In genomic region chr3:155102329-155102728, GRCh38 we compare ENCODE assay signal across 1 cellular context.
TF ChIP-seq lines count a peak whose summit lies in the region.

No MANE protein-coding gene starts in this region.

TF ChIP-seq in SK-N-SH, 30 proteins besides CTCF, POLR2A, EP300 and RAD21 (continued from another document):
- TF ChIP-seq ZBTB33 (IDR thresholded peaks at IDR 0.05; ENCODE audit: borderline replicate concordance, low read depth) (no peak), USF1 (IDR thresholded peaks at IDR 0.05; ENCODE audit: borderline replicate concordance, low read depth) (no peak)
